8 cellular contexts compared by ENCODE assay signal in genomic region chr1:27598902-27599528, GRCh38. TPM values are rescaled to one million over a fixed set of nuclear protein-coding genes. Genes with fewer than 3 reads are reported as not detected.
A peak's percentile ranks its signal among the peaks of the same experiment; 100 is the strongest.
DNase-seq lines count a peak whose midpoint lies in the region; ATAC-seq, FAIRE-seq and TF ChIP-seq lines count a peak whose summit lies in the region.

No MANE protein-coding gene starts in this region.

- H3K4me2 ChIP-seq in keratinocyte (ENCODE audit: control insufficient read depth, extremely low read depth, insufficient read depth, low read depth, low read length): peak overlapping the region; percentile 39

- intact Hi-C loops in ascending aorta (cut with DNase I): loop anchor here (1.0 to 2.0 kb wide), 2 partner anchors 22 to 42 kb away; no protein-coding TSS in a partner anchor

- H3K4me3 ChIP-seq in ascending aorta (peak overlapping the region in 1 of 2 donors; percentile 74), keratinocyte (ENCODE audit: control insufficient read depth in 2 of 3, extremely low read depth in 1 of 3, insufficient read depth in 2 of 3, low read depth in 1 of 3, low read length in 3 of 3) (no peak overlapping the region)

- no peak for ATAC-seq in GM18868 (IDR thresholded peaks at IDR 0.05; ENCODE audit: unreplicated experiment)

- H4K20me1 ChIP-seq in keratinocyte (ENCODE audit: control insufficient read depth, extremely low read depth, insufficient read depth, low read length): peaks cover 47% of the 10 kb centered on the region

- H3K9me3 ChIP-seq in ascending aorta: no peaks in the 10 kb centered on the region
- H3K9me3 ChIP-seq in keratinocyte (ENCODE audit: control insufficient read depth, low read depth, low read length): no peaks in the 10 kb centered on the region

- peaks cover 7% of the 10 kb centered on the region for H3K9me1 ChIP-seq in keratinocyte (ENCODE audit: control insufficient read depth, extremely low read depth, insufficient read depth, low read length)

- H3K27ac ChIP-seq in ascending aorta (peak overlapping the region; percentile 89 to 91), keratinocyte (ENCODE audit: control insufficient read depth, insufficient read depth, low read length) (no peak overlapping the region)

- H2AFZ ChIP-seq in keratinocyte (ENCODE audit: control insufficient read depth, low read length): no peak overlapping the region

- dilution Hi-C loops in keratinocyte (cut with MboI; ENCODE audit: extremely low pct_ligation_motif_present, low sequenced_read_pairs): loop anchor here (25.0 kb wide), 1 partner anchor 187 kb away; no protein-coding TSS in a partner anchor

- no peak for FAIRE-seq in keratinocyte (lab: Jason Lieb, UNC)

- H3K79me2 ChIP-seq in keratinocyte (ENCODE audit: control insufficient read depth, insufficient read depth, low read length): peaks cover 89% of the 10 kb centered on the region

- H3K36me3 ChIP-seq in ascending aorta (no peaks in the 10 kb centered on the region), keratinocyte (ENCODE audit: control insufficient read depth in 2 of 2, extremely low read depth in 1 of 2, insufficient read depth in 2 of 2, low read length in 2 of 2) (peaks cover 0 to 3% of the 10 kb centered on the region in 2 experiments)

- H3K4me1 ChIP-seq in ascending aorta: peaks cover 50 to 76% of the 10 kb centered on the region in 2 donors
- peaks cover 55% of the 10 kb centered on the region for H3K4me1 ChIP-seq in keratinocyte (ENCODE audit: control insufficient read depth, extremely low read depth, insufficient read depth, low read length)

- DNase-seq in GF-D8 (lab: John Stamatoyannopoulos, UW) (peak; percentile 64), NCI-H510A treated with DMSO at 0.1 percent for 48 hours (lab: John Stamatoyannopoulos, UW) (peak; percentile 51), ascending aorta (ENCODE audit: low spot score in 2 of 2) (peak; percentile 56 to 94), keratinocyte (ENCODE audit: low read depth, low spot score) (no peak), NCI-H526 (lab: John Stamatoyannopoulos, UW) (no peak)
- DNase-seq in stimulated activated CD4-positive, alpha-beta T cell treated with anti-CD3 and anti-CD28 coated beads, Interleukin-4, amount 100 ng/mL, for 1 hour: peak; percentile 46
- DNase-seq in NK-92 treated with Interleukin-12 subunit alpha and Interleukin-12 subunit beta, amount 100 ng/mL, for 24 hours (lab: John Stamatoyannopoulos, UW): no peak

- no peaks in the 10 kb centered on the region for H3K27me3 ChIP-seq in ascending aorta
- no peaks in the 10 kb centered on the region for H3K27me3 ChIP-seq in keratinocyte (ENCODE audit: control insufficient read depth, extremely low read depth, insufficient read depth, low read length)

- TF ChIP-seq CTCF in ascending aorta (IDR thresholded peaks at IDR 0.05) (no peak), keratinocyte (optimal IDR thresholded peaks at IDR 0.05 in 1 of 3, IDR thresholded peaks at IDR 0.05 in 1 of 3, conservative IDR thresholded peaks at IDR 0.05 in 1 of 3; ENCODE audit: extremely low read depth in 1 of 3, insufficient read depth in 2 of 3, low read length in 3 of 3) (no peak)

- H3K9ac ChIP-seq in keratinocyte (ENCODE audit: control insufficient read depth, extremely low read depth, insufficient read depth, low read length): no peak overlapping the region

RNA-seq across cellular contexts. Expression of gene AHDC1, which starts 4.9 kb away (rescaled TPM):
- 205 TPM for total RNA-seq in ascending aorta
- 3.9 to 4.2 TPM (median 4.1 TPM) in 3 replicates for polyA plus RNA-seq in keratinocyte
- 7.2 TPM for polyA plus RNA-seq in keratinocyte (2011; ENCODE audit: low read depth)
- polyA plus RNA-seq in keratinocyte (2011; cell fraction: cytosol; rRNA removed): 3.6 and 5.3 TPM in 2 replicates
- polyA plus RNA-seq in keratinocyte (2011; cell fraction: nucleus; rRNA removed): 24.5 and 32.9 TPM in 2 replicates
- polyA plus RNA-seq in keratinocyte (2012; ENCODE audit: low replicate concordance): 13.6 and 18.7 TPM in 2 replicates
- 7.9 to 15.7 TPM (median 10.4 TPM) in 3 replicates for polyA minus RNA-seq in keratinocyte
- polyA minus RNA-seq in keratinocyte (2011; cell fraction: cytosol; rRNA and poly(A)+ RNA removed): 8.8 TPM
- 19.1 and 26.2 TPM in 2 replicates for polyA minus RNA-seq in keratinocyte (2011; cell fraction: nucleus; rRNA and poly(A)+ RNA removed)

RNA-seq across cellular contexts. Expression of gene FGR, which starts 36.0 kb away (rescaled TPM):
- 10.4 TPM for total RNA-seq in ascending aorta
- polyA plus RNA-seq in keratinocyte: 0.04 to 0.17 TPM in 2 of 3 replicates, not detected in the other
- 0.24 TPM for polyA plus RNA-seq in keratinocyte (2011; ENCODE audit: low read depth)
- polyA plus RNA-seq in keratinocyte (2011; cell fraction: cytosol; rRNA removed): 0.04 and 0.06 TPM in 2 replicates
- not detected in 2 replicates for polyA plus RNA-seq in keratinocyte (2011; cell fraction: nucleus; rRNA removed)
- 0.06 TPM in 1 of 2 replicates, not detected in the other for polyA plus RNA-seq in keratinocyte (2012; ENCODE audit: low replicate concordance)
- not detected in 3 replicates for polyA minus RNA-seq in keratinocyte
- polyA minus RNA-seq in keratinocyte (2011; cell fraction: cytosol; rRNA and poly(A)+ RNA removed): not detected
- not detected in 2 replicates for polyA minus RNA-seq in keratinocyte (2011; cell fraction: nucleus; rRNA and poly(A)+ RNA removed)

Comparison
In these comparisons a context has a peak if more than half of its experiments do, and no peak if none do; other contexts are left out.
1. DNase-seq: peak in GF-D8 (single experiment), NCI-H510A treated with DMSO at 0.1 percent for 48 hours (single experiment), ascending aorta (2 of 2) and stimulated activated CD4-positive, alpha-beta T cell treated with anti-CD3 and anti-CD28 coated beads, Interleukin-4, amount 100 ng/mL, for 1 hour (single experiment); none in keratinocyte (single experiment), NCI-H526 (0 of 2) and NK-92 treated with Interleukin-12 subunit alpha and Interleukin-12 subunit beta, amount 100 ng/mL, for 24 hours (single experiment).